In the genomic region with DNA sequence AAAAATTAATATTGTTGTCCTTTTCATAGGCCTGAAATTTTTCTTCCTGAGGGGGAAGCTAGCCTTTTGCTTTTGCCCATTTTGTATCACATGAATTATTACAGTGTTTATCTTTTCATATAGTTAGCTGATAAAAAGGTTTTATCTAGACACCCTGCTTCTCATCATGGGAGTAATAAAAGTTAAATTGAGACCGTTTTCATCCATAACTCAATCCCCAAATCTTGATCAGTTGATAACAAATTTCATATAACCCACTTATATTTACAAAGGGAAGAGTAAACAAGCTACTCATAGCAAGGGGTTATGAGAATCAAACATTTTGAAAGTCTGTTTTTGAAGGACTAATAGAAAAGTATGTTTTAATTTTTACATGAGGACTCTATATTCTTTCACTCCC, we compare ENCODE assay signal across 9 cellular contexts. TPM values are rescaled to one million over a fixed set of nuclear protein-coding genes. Genes with fewer than 3 reads are reported as not detected.
"Had no signal": no experiment of that assay in that cellular context is flagged by ENCODE, and none has a peak within 500 bp of the region (broad histone marks: within the 10 kb centered on the region; RNA-seq: fewer than 3 reads in every experiment).

No MANE protein-coding gene starts in this region.

- ATAC-seq: GM23338, K562 had no signal

- H3K4me2 ChIP-seq: GM23338 had no signal

- H3K27ac Mint-ChIP-seq: GM23338, H9 had no signal

- H3K9me3 Mint-ChIP-seq: GM23338, H9 had no signal

- H3K4me3 ChIP-seq: GM23338, K562 had no signal

- H3K4me3 Mint-ChIP-seq: GM23338, H9 had no signal

- DNase-seq: H9, HCEC 1CT, IMR-90 had no signal

- FAIRE-seq: H1, H54, HTR-8/SVneo, K562 had no signal

RNA-seq across cellular contexts. Expression of a gene that starts 23.5 kb away (rescaled TPM):
- total RNA-seq: HT-29, IMR-90, K562 had no signal
- polyA plus RNA-seq: IMR-90, K562 had no signal
